Comparison of ENCODE assay signal across 16 cellular contexts in the genomic region with DNA sequence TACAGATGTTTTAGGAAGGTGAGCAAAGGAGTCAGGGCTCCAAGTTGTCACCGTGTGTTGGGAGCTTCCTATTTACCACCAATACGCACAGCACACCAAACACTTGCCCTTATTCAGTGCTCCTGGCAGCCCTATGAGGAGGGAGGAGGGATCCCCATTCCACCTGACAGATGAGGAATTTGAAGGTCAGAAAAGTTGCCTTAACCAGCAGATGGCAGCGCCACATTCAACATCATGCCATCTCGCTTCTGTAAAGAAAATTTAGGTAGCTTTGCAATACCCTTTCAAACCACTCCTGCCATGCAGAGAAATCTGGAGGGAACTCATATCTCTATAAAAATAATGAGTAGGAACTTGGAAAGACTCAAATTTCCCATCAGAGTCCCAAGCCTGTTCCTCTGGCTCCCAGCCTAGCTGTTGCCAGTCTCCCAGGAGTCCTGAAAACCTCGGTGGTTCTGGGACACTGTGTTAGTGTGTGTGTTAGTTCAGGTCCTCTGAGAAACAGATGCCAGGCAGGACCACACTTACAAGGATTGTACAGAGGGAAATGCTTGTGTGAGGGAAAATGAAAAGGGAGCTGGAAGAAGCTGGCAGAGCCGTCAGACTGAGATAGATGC.
DNase-seq lines count a peak whose midpoint lies in the region; ATAC-seq and TF ChIP-seq lines count a peak whose summit lies in the region.
"Had no signal": no experiment of that assay in that cellular context is flagged by ENCODE, and none has a peak within 500 bp of the region (broad histone marks: within the 10 kb centered on the region; RNA-seq: fewer than 3 reads in every experiment).

No MANE protein-coding gene starts in this region.

- no TSS peak for BruUV-seq in mammary epithelial cell (replicated peaks; lab: Mats Ljungman, UMichigan)

- H3K79me2 ChIP-seq in mammary epithelial cell (ENCODE audit: insufficient read depth, low read length), result no peaks in the 10 kb centered on the region
- H3K79me2 ChIP-seq: parathyroid adenoma had no signal

- no peak for DNase-seq in breast epithelium (ENCODE audit: low spot score in 2 of 2)
- no peak for DNase-seq in mammary epithelial cell
- peak; percentile 30 for DNase-seq in NCI-H2029 (lab: John Stamatoyannopoulos, UW)
- DNase-seq in endodermal cell, result peak; percentile 84
- peak; percentile 17 for DNase-seq in transverse colon
- no peak for DNase-seq in stimulated activated effector memory CD8-positive, alpha-beta T cell treated with anti-CD3 and anti-CD28 coated beads, Interleukin-12 subunit alpha, Interleukin-12 subunit beta, amount 100 ng/mL, for 72 hours (ENCODE audit: low spot score in 2 of 2)
- no peak for DNase-seq in NCI-H526 treated with DMSO at 0.1 percent for 48 hours (lab: John Stamatoyannopoulos, UW)
- DNase-seq: activated CD4-positive, alpha-beta T cell treated with anti-CD3 and anti-CD28 coated beads for 1 hour; activated gamma-delta T cell; HCEC 1CT; NCI-H1436 treated with DMSO at 0.1 percent for 48 hours; Right ventricle myocardium superior; stimulated activated CD4-positive, alpha-beta T cell treated with anti-CD3 and anti-CD28 coated beads, Interleukin-4, amount 100 ng/mL, for 24 hours had no signal

- no peak for ATAC-seq in stimulated activated effector memory CD8-positive, alpha-beta T cell treated with anti-CD3 and anti-CD28 coated beads, Interleukin-12 subunit alpha, Interleukin-12 subunit beta, amount 100 ng/mL, for 72 hours
- ATAC-seq in GM18498 (IDR thresholded peaks at IDR 0.05; ENCODE audit: unreplicated experiment), result no peak

- H3K4me3 ChIP-seq in breast epithelium (no peak overlapping the region), mammary epithelial cell (replicated peaks in 1 of 3; ENCODE audit: insufficient read depth in 1 of 3, low read depth in 2 of 3, low read length in 3 of 3) (no peak overlapping the region), endodermal cell (ENCODE audit: low read length) (no peak overlapping the region), transverse colon (no peak overlapping the region)

- intact Hi-C loops in breast epithelium (cut with DNase I; ENCODE audit: low total_unique reads), result no loop called here
- intact Hi-C loops in mammary epithelial cell (cut with micrococcal nuclease), result loop anchor here (2.0 kb wide), 1 partner anchor 50 kb away; no protein-coding TSS in a partner anchor
- intact Hi-C loops in transverse colon (cut with DNase I; ENCODE audit: low total_unique reads), result no loop called here

- TF ChIP-seq EP300 in transverse colon (IDR thresholded peaks at IDR 0.05; ENCODE audit: low read depth), result no peak

- WGBS in mammary epithelial cell (ENCODE audit: low coverage, missing lambda C conversion rate), result 86% methylated on average over 6 of the region's 6 CpGs
- WGBS in endodermal cell (ENCODE audit: insufficient coverage in 1 of 2, insufficient read length in 1 of 2), 2 experiments, result 77 to 83% methylated on average over 1 to 5 of the region's 6 CpGs
- WGBS in transverse colon (ENCODE audit: low coverage in 1 of 2), 2 donors, result 76% methylated on average over 6 of the region's 6 CpGs; no CpG with 5 or more reads in 1 of the 2 donors

- H3K27ac ChIP-seq in breast epithelium, result no peak overlapping the region
- no peak overlapping the region for H3K27ac ChIP-seq in mammary epithelial cell (ENCODE audit: insufficient read depth, low read depth, low read length)
- H3K27ac ChIP-seq in endodermal cell (ENCODE audit: low read depth, low read length), result no peak overlapping the region
- H3K27ac ChIP-seq in transverse colon, result no peak overlapping the region
- H3K27ac ChIP-seq: parathyroid adenoma had no signal

- no peaks in the 10 kb centered on the region for H3K36me3 Mint-ChIP-seq in endodermal cell (ENCODE audit: low read depth)
- no peaks in the 10 kb centered on the region for H3K36me3 Mint-ChIP-seq in stimulated activated effector memory CD8-positive, alpha-beta T cell treated with anti-CD3 and anti-CD28 coated beads, Interleukin-12 subunit alpha, Interleukin-12 subunit beta, amount 100 ng/mL, for 72 hours

- no peak for TF ChIP-seq POLR2A in breast epithelium (IDR thresholded peaks at IDR 0.05)
- no peak for TF ChIP-seq POLR2A in transverse colon (IDR thresholded peaks at IDR 0.05)

- TF ChIP-seq CTCF in breast epithelium (IDR thresholded peaks at IDR 0.05), result peak; percentile 26 to 60 (median 27)
- TF ChIP-seq CTCF in mammary epithelial cell (conservative IDR thresholded peaks at IDR 0.05 in 1 of 2, IDR thresholded peaks at IDR 0.05 in 1 of 2; ENCODE audit: extremely low read depth in 1 of 2, insufficient read depth in 1 of 2, low read depth in 1 of 2, low read length in 2 of 2), result peak in 1 of 2 donors; percentile 30
- TF ChIP-seq CTCF in endodermal cell (conservative IDR thresholded peaks at IDR 0.05), result peak; percentile 70
- peak in 2 of 5 experiments; percentile 17 to 33 for TF ChIP-seq CTCF in transverse colon (IDR thresholded peaks at IDR 0.05)

- no peak overlapping the region for H3K4me2 ChIP-seq in mammary epithelial cell (ENCODE audit: insufficient read depth, low read depth, low read length)

- H3K4me1 Mint-ChIP-seq in endodermal cell, result peaks cover 14% of the 10 kb centered on the region
- H3K4me1 Mint-ChIP-seq in stimulated activated effector memory CD8-positive, alpha-beta T cell treated with anti-CD3 and anti-CD28 coated beads, Interleukin-12 subunit alpha, Interleukin-12 subunit beta, amount 100 ng/mL, for 72 hours, result no peaks in the 10 kb centered on the region
- H3K4me1 Mint-ChIP-seq: central memory CD8-positive, alpha-beta T cell had no signal

- no peak overlapping the region for H3K4me3 Mint-ChIP-seq in endodermal cell
- H3K4me3 Mint-ChIP-seq in stimulated activated effector memory CD8-positive, alpha-beta T cell treated with anti-CD3 and anti-CD28 coated beads, Interleukin-12 subunit alpha, Interleukin-12 subunit beta, amount 100 ng/mL, for 72 hours, result no peak overlapping the region
- H3K4me3 Mint-ChIP-seq: central memory CD8-positive, alpha-beta T cell had no signal

- H3K9me3 ChIP-seq in breast epithelium, result no peaks in the 10 kb centered on the region
- no peaks in the 10 kb centered on the region for H3K9me3 ChIP-seq in mammary epithelial cell (replicated peaks; ENCODE audit: insufficient read depth, low read length)
- H3K9me3 ChIP-seq in endodermal cell (ENCODE audit: control insufficient read depth, low read length), result no peaks in the 10 kb centered on the region
- no peaks in the 10 kb centered on the region for H3K9me3 ChIP-seq in transverse colon

- no peak overlapping the region for H3K27ac Mint-ChIP-seq in endodermal cell
- H3K27ac Mint-ChIP-seq in stimulated activated effector memory CD8-positive, alpha-beta T cell treated with anti-CD3 and anti-CD28 coated beads, Interleukin-12 subunit alpha, Interleukin-12 subunit beta, amount 100 ng/mL, for 72 hours, result no peak overlapping the region

- H4K20me1 ChIP-seq in mammary epithelial cell (ENCODE audit: insufficient read depth, low read length), result no peaks in the 10 kb centered on the region

- no peak overlapping the region for H2AFZ ChIP-seq in mammary epithelial cell (ENCODE audit: low read depth, low read length)
- H2AFZ ChIP-seq: parathyroid adenoma had no signal

- no peaks in the 10 kb centered on the region for H3K36me3 ChIP-seq in breast epithelium
- no peaks in the 10 kb centered on the region for H3K36me3 ChIP-seq in mammary epithelial cell (ENCODE audit: insufficient read depth, low read length)
- H3K36me3 ChIP-seq in endodermal cell (ENCODE audit: control insufficient read depth, insufficient read depth, low read length), result no peaks in the 10 kb centered on the region
- H3K36me3 ChIP-seq in transverse colon, result no peaks in the 10 kb centered on the region

- H3K27me3 ChIP-seq in breast epithelium (no peaks in the 10 kb centered on the region), mammary epithelial cell (ENCODE audit: insufficient read depth, low read length) (peaks cover 3% of the 10 kb centered on the region), endodermal cell (ENCODE audit: control insufficient read depth, insufficient read depth, low read length, poor library complexity, severe bottlenecking) (no peaks in the 10 kb centered on the region), transverse colon (peaks cover 4% of the 10 kb centered on the region)

- H3K9ac ChIP-seq in mammary epithelial cell (ENCODE audit: insufficient read depth, low read length) (no peak overlapping the region), endodermal cell (ENCODE audit: extremely low read depth, low read length, poor library complexity, severe bottlenecking) (no peak overlapping the region)
- H3K9ac ChIP-seq: parathyroid adenoma had no signal

- no peaks in the 10 kb centered on the region for H3K9me3 Mint-ChIP-seq in endodermal cell
- H3K9me3 Mint-ChIP-seq in stimulated activated effector memory CD8-positive, alpha-beta T cell treated with anti-CD3 and anti-CD28 coated beads, Interleukin-12 subunit alpha, Interleukin-12 subunit beta, amount 100 ng/mL, for 72 hours, result no peaks in the 10 kb centered on the region
- H3K9me3 Mint-ChIP-seq: central memory CD8-positive, alpha-beta T cell had no signal

- no peaks in the 10 kb centered on the region for H3K27me3 Mint-ChIP-seq in endodermal cell (ENCODE audit: insufficient read depth)

- in situ Hi-C loops in mammary epithelial cell (cut with MboI; ENCODE audit: low sequenced_read_pairs in 2 of 2) (no loop called here), transverse colon (cut with MboI; ENCODE audit: low pct_ligation_motif_present in 1 of 4, low pct_unique_long_range_greater_than_20kb in 1 of 4, low sequenced_read_pairs in 3 of 4) (no loop called here)

- dilution Hi-C loops in mammary epithelial cell (cut with HindIII; ENCODE audit: low sequenced_read_pairs), result no loop called here

- CTCF ChIA-PET in mammary epithelial cell (lab: Charles Lee; ENCODE audit: low non-redundant PET), result no interaction called here

- H3K4me1 ChIP-seq in breast epithelium (no peaks in the 10 kb centered on the region), mammary epithelial cell (ENCODE audit: insufficient read depth, low read length) (no peaks in the 10 kb centered on the region), endodermal cell (ENCODE audit: control insufficient read depth, insufficient read depth, low read length) (no peaks in the 10 kb centered on the region), transverse colon (peaks cover 0 to 10% (median 6%) of the 10 kb centered on the region in 4 donors)
- H3K4me1 ChIP-seq: parathyroid adenoma had no signal

Comparison
In these comparisons a context has a peak if more than half of its experiments do, and no peak if none do; other contexts are left out.
1. DNase-seq: peak in NCI-H2029 (single experiment), endodermal cell (single experiment) and transverse colon (single experiment); none in breast epithelium (0 of 2), mammary epithelial cell (single experiment), stimulated activated effector memory CD8-positive, alpha-beta T cell treated with anti-CD3 and anti-CD28 coated beads, Interleukin-12 subunit alpha, Interleukin-12 subunit beta, amount 100 ng/mL, for 72 hours (0 of 2) and NCI-H526 treated with DMSO at 0.1 percent for 48 hours (single experiment).